ENCODE assay signal across 8 cellular contexts in genomic region chr12:57094194-57095160, GRCh38. TPM values are rescaled to one million over a fixed set of nuclear protein-coding genes. Genes with fewer than 3 reads are reported as not detected.
DNase-seq lines count a peak whose midpoint lies in the region; ATAC-seq and TF ChIP-seq lines count a peak whose summit lies in the region.

No MANE protein-coding gene starts in this region.

- DNase-seq in Caco-2 (no peak), esophagus muscularis mucosa (ENCODE audit: extremely low spot score) (no peak), ovary (peak in 2 of 5 donors; percentile 34 to 51), NCI-H69 (lab: John Stamatoyannopoulos, UW) (no peak), cortex of kidney (lab: John Stamatoyannopoulos, UW) (no peak)

- intact Hi-C loops in Caco-2 (cut with micrococcal nuclease; ENCODE audit: unreplicated experiment) (no loop called here), esophagus muscularis mucosa (cut with DNase I) (loop anchor here (10.0 kb wide), 1 partner anchor 460 kb away; the partner anchor contains the start of gene BAZ2A), ovary (cut with DNase I) (no loop called here)

- no TSS peak for BruUV-seq in Caco-2 (replicated peaks; lab: Mats Ljungman, UMichigan)

- CTCF ChIA-PET in Caco-2 (lab: Charles Lee) = interaction anchor here (0.6 to 3.3 kb wide), 3 partner anchors 17 to 392 kb away, joined by 3 to 22 read pairs (median 4); partner anchors contain the start of gene STAT6

- peak overlapping the region; percentile 99 to 100 (median 100) for H3K27ac ChIP-seq in esophagus muscularis mucosa (replicated peaks in 1 of 4)
- peak overlapping the region; percentile 42 to 87 for H3K27ac ChIP-seq in ovary

- no peaks in the 10 kb centered on the region for H3K27me3 Mint-ChIP-seq in Caco-2 (ENCODE audit: insufficient read depth, unreplicated experiment)

- H3K4me1 ChIP-seq in Caco-2 = peaks cover 6% of the 10 kb centered on the region; the same call in 1 of the 2 replicates
- H3K4me1 ChIP-seq in esophagus muscularis mucosa = peaks cover 42 to 67% (median 59%) of the 10 kb centered on the region in 4 donors
- H3K4me1 ChIP-seq in ovary (ENCODE audit: insufficient read depth) = peaks cover 25% of the 10 kb centered on the region

- H3K9me3 ChIP-seq in Caco-2 = no peaks in the 10 kb centered on the region
- no peaks in the 10 kb centered on the region for H3K9me3 ChIP-seq in esophagus muscularis mucosa
- H3K9me3 ChIP-seq in ovary = no peaks in the 10 kb centered on the region

- ATAC-seq in HG03442 (IDR thresholded peaks at IDR 0.05; ENCODE audit: unreplicated experiment) (no peak), esophagus mucosa (no peak)

- H3K27ac Mint-ChIP-seq in Caco-2 (ENCODE audit: unreplicated experiment) = peak overlapping the region; percentile 71

- POLR2A ChIA-PET in Caco-2 (lab: Charles Lee) = no interaction called here

- H3K4me3 ChIP-seq in Caco-2 (ENCODE audit: low read depth, low read length) (no peak overlapping the region), esophagus muscularis mucosa (peak overlapping the region; percentile 1 to 18 (median 10)), ovary (no peak overlapping the region)

- peak overlapping the region; percentile 35 for H3K4me3 Mint-ChIP-seq in Caco-2 (ENCODE audit: unreplicated experiment)

- no peak for TF ChIP-seq CTCF in Caco-2 (IDR thresholded peaks at IDR 0.05; ENCODE audit: insufficient read depth in 1 of 2, low read depth in 1 of 2, low read length in 1 of 2, severe bottlenecking in 1 of 2, unreplicated experiment in 1 of 2)
- TF ChIP-seq CTCF in esophagus muscularis mucosa (IDR thresholded peaks at IDR 0.05) = no peak
- TF ChIP-seq CTCF in ovary (IDR thresholded peaks at IDR 0.05) = no peak

- peaks cover 55% of the 10 kb centered on the region for H3K36me3 Mint-ChIP-seq in Caco-2 (ENCODE audit: insufficient read depth, unreplicated experiment)

- no peak for TF ChIP-seq EP300 in esophagus muscularis mucosa (IDR thresholded peaks at IDR 0.05)
- no peak for TF ChIP-seq EP300 in ovary (IDR thresholded peaks at IDR 0.05)

- TF ChIP-seq POLR2A in Raji (IDR thresholded peaks at IDR 0.05; ENCODE audit: insufficient read depth, low read depth, low read length) = peak; percentile 20; the same call in 1 of the 2 replicates
- no peak for TF ChIP-seq POLR2A in esophagus muscularis mucosa (IDR thresholded peaks at IDR 0.05; ENCODE audit: low read depth)
- no peak for TF ChIP-seq POLR2A in ovary (IDR thresholded peaks at IDR 0.05)

- WGBS in esophagus muscularis mucosa = 38% methylated on average over 15 of the region's 15 CpGs
- WGBS in ovary, 3 donors = 29 to 34% (median 30%) methylated on average over 15 of the region's 15 CpGs

- H3K27me3 ChIP-seq in Caco-2 (replicated peaks; ENCODE audit: control insufficient read depth, insufficient read depth, low read length) (no peaks in the 10 kb centered on the region), esophagus muscularis mucosa (no peaks in the 10 kb centered on the region), ovary (no peaks in the 10 kb centered on the region)

- no peaks in the 10 kb centered on the region for H3K9me3 Mint-ChIP-seq in Caco-2 (ENCODE audit: unreplicated experiment)

- peaks cover 19% of the 10 kb centered on the region for H3K4me1 Mint-ChIP-seq in Caco-2 (ENCODE audit: low read depth, unreplicated experiment)

- H3K36me3 ChIP-seq in Caco-2 (ENCODE audit: control insufficient read depth, insufficient read depth, low read length) (peaks cover 9% of the 10 kb centered on the region), esophagus muscularis mucosa (peaks cover 49 to 81% (median 79%) of the 10 kb centered on the region in 4 donors), ovary (no peaks in the 10 kb centered on the region)

RNA-seq across cellular contexts. Expression of gene NAB2, which starts 5.6 kb away (rescaled TPM):
- total RNA-seq in Caco-2 (2022) (15.7 and 16.4 TPM in 2 replicates), esophagus muscularis mucosa (10 to 100 TPM; 21.6 to 41.5 (median 35.1) TPM), ovary (100 to 1,000 TPM in 1 of 7 donors, 10 to 100 TPM in 6; 37.6 to 103 (median 70.8) TPM), esophagus mucosa (13.7 TPM)
- polyA plus RNA-seq in ovary = 10 to 100 TPM; 27.5 to 47.4 TPM

RNA-seq across cellular contexts. Expression of gene NEMP1, which starts 15.9 kb away (rescaled TPM):
- 38.3 and 40.1 TPM in 2 replicates for total RNA-seq in Caco-2 (2022)
- total RNA-seq in esophagus muscularis mucosa = 10 to 100 TPM in 2 of 4 donors, 1 to 10 TPM in 2; 8.3 to 11.8 (median 10.0) TPM
- 10 to 100 TPM in 5 of 7 donors, 1 to 10 TPM in 2; 6.8 to 14.9 (median 10.8) TPM for total RNA-seq in ovary
- 10 to 100 TPM in 1 of 2 donors, 1 to 10 TPM in 1; 5.8 to 11.1 TPM for polyA plus RNA-seq in ovary
- 5.7 TPM for total RNA-seq in esophagus mucosa

RNA-seq across cellular contexts. Expression of gene STAT6, which starts 16.7 kb away (rescaled TPM):
- total RNA-seq in Caco-2 (2022) (44.2 and 49.5 TPM in 2 replicates), esophagus muscularis mucosa (100 to 1,000 TPM; 111 to 168 (median 157) TPM), ovary (100 to 1,000 TPM in 5 of 7 donors, 10 to 100 TPM in 2; 67.4 to 211 (median 168) TPM), esophagus mucosa (108 TPM)
- polyA plus RNA-seq in ovary = 100 to 1,000 TPM; 145 to 158 TPM

RNA-seq across cellular contexts. Expression of gene LRP1, which starts 33.8 kb away (rescaled TPM):
- total RNA-seq in Caco-2 (2022) (106 and 111 TPM in 2 replicates), esophagus muscularis mucosa (100 to 1,000 TPM; 203 to 338 (median 250) TPM), ovary (100 to 1,000 TPM; 148 to 640 (median 405) TPM), esophagus mucosa (74.0 TPM)
- polyA plus RNA-seq in ovary = 100 to 1,000 TPM in 1 of 2 donors, 10 to 100 TPM in 1; 76.4 to 168 TPM

RNA-seq across cellular contexts. Expression of gene MYO1A, which starts 44.5 kb away (rescaled TPM):
- 9.3 and 11.9 TPM in 2 replicates for total RNA-seq in Caco-2 (2022)
- 1 to 10 TPM in 1 of 4 donors, under 1 TPM in 3; 0.06 to 1.1 (median 0.83) TPM for total RNA-seq in esophagus muscularis mucosa
- total RNA-seq in ovary = 1 to 10 TPM in 1 of 7 donors, under 1 TPM in 4, not detected in 2; 0.10 to 2.6 (median 0.23) TPM
- polyA plus RNA-seq in ovary = under 1 TPM; 0.08 to 0.38 TPM
- 0.52 TPM for total RNA-seq in esophagus mucosa

Comparison
In these comparisons a context has a peak if more than half of its experiments do, and no peak if none do; other contexts are left out.
1. H3K4me3 ChIP-seq: peak in esophagus muscularis mucosa (4 of 4); none in Caco-2 (single experiment) and ovary (single experiment).